In genomic region chr14:32202941-32203882, GRCh38 we compare ENCODE assay signal across 8 cellular contexts. TPM values are rescaled to one million over a fixed set of nuclear protein-coding genes. Genes with fewer than 3 reads are reported as not detected.
A peak's percentile ranks its signal among the peaks of the same experiment; 100 is the strongest.
DNase-seq lines count a peak whose midpoint lies in the region; ATAC-seq and TF ChIP-seq lines count a peak whose summit lies in the region.

Gene RNU6-8 (minus strand): TSS chr14:32203269.

- ATAC-seq in GM19397 (IDR thresholded peaks at IDR 0.05; ENCODE audit: unreplicated experiment) = peak; percentile 72
- ATAC-seq in HG03558 (IDR thresholded peaks at IDR 0.05; ENCODE audit: extremely low read depth, unreplicated experiment) = peak; percentile 44
- peak; percentile 87 for ATAC-seq in activated CD8-positive, alpha-beta T cell treated with anti-CD3 and anti-CD28 coated beads, Interleukin-2, amount 10 ng/mL, durations not matched to agents 7 days and 5 days

- H3K27me3 Mint-ChIP-seq in CD14-positive monocyte (ENCODE audit: low read depth in 3 of 3) = peaks cover 32 to 48% (median 39%) of the 10 kb centered on the region in 3 donors
- no peaks in the 10 kb centered on the region for H3K27me3 Mint-ChIP-seq in activated CD8-positive, alpha-beta T cell treated with anti-CD3 and anti-CD28 coated beads, Interleukin-2, amount 10 ng/mL, durations not matched to agents 7 days and 5 days (ENCODE audit: low read depth)

- H3K9me3 Mint-ChIP-seq in CD14-positive monocyte = peaks cover 0 to 4% (median 0%) of the 10 kb centered on the region in 7 donors
- H3K9me3 Mint-ChIP-seq in activated CD8-positive, alpha-beta T cell treated with anti-CD3 and anti-CD28 coated beads, Interleukin-2, amount 10 ng/mL, durations not matched to agents 7 days and 5 days (ENCODE audit: insufficient read depth) = no peaks in the 10 kb centered on the region

- H3K4me1 ChIP-seq in ectodermal cell (ENCODE audit: control insufficient read depth, insufficient read depth, low read length) = no peaks in the 10 kb centered on the region

- H3K27ac ChIP-seq in ectodermal cell (ENCODE audit: insufficient read depth, low read depth, low read length, poor library complexity, severe bottlenecking) = peak within 1 kb of the TSS; percentile 96

- H3K36me3 Mint-ChIP-seq in CD14-positive monocyte = peaks cover 0 to 2% of the 10 kb centered on the region in 2 donors
- H3K36me3 Mint-ChIP-seq in activated CD8-positive, alpha-beta T cell treated with anti-CD3 and anti-CD28 coated beads, Interleukin-2, amount 10 ng/mL, durations not matched to agents 7 days and 5 days (ENCODE audit: low read depth) = peaks cover 5% of the 10 kb centered on the region

- no peak for DNase-seq in CD14-positive monocyte (ENCODE audit: low spot score)
- DNase-seq in NCI-H748 (lab: John Stamatoyannopoulos, UW; ENCODE audit: unreplicated experiment) = peak; percentile 97
- DNase-seq in activated CD8-positive, alpha-beta T cell treated with anti-CD3 and anti-CD28 coated beads, Interleukin-2, amount 10 ng/mL, durations not matched to agents 7 days and 5 days = peak; percentile 90
- DNase-seq in lung microvascular endothelial cell (ENCODE audit: low read depth in 2 of 2) = peak; percentile 85 to 91
- peak; percentile 78 to 87 (median 81) for DNase-seq in stimulated activated CD4-positive, alpha-beta T cell treated with anti-CD3 and anti-CD28 coated beads, TNF-alpha, amount 100 ng/mL, for 4 hours (ENCODE audit: low read depth in 3 of 3)

- H3K4me3 ChIP-seq in ectodermal cell (ENCODE audit: insufficient read depth, low read depth, low read length) = peak within 1 kb of the TSS; percentile 88

- WGBS in ectodermal cell, 2 experiments = 1% methylated on average over 59 to 60 of the region's 60 CpGs

- CTCF ChIA-PET in activated CD8-positive, alpha-beta T cell treated with anti-CD3 and anti-CD28 coated beads, Interleukin-2, amount 10 ng/mL, durations not matched to agents 7 days and 5 days (lab: Charles Lee) = interaction anchor here (0.8 to 1.9 kb wide), 2 partner anchors 51 to 129 kb away, joined by 5 to 6 read pairs; no protein-coding TSS in a partner anchor

- peaks cover 54% of the 10 kb centered on the region for H3K4me1 Mint-ChIP-seq in CD14-positive monocyte
- H3K4me1 Mint-ChIP-seq in activated CD8-positive, alpha-beta T cell treated with anti-CD3 and anti-CD28 coated beads, Interleukin-2, amount 10 ng/mL, durations not matched to agents 7 days and 5 days (ENCODE audit: low read depth) = peaks cover 51% of the 10 kb centered on the region

- H3K36me3 ChIP-seq in ectodermal cell (ENCODE audit: control insufficient read depth, insufficient read depth, low read length) = no peaks in the 10 kb centered on the region

- intact Hi-C loops in CD14-positive monocyte (cut with micrococcal nuclease) = no loop called here

- peaks cover 18% of the 10 kb centered on the region for H3K27me3 ChIP-seq in ectodermal cell (ENCODE audit: control insufficient read depth, insufficient read depth, low read length, poor library complexity, severe bottlenecking)

- H3K9me3 ChIP-seq in ectodermal cell (ENCODE audit: control insufficient read depth, low read length) = no peaks in the 10 kb centered on the region

- POLR2A ChIA-PET in activated CD8-positive, alpha-beta T cell treated with anti-CD3 and anti-CD28 coated beads, Interleukin-2, amount 10 ng/mL, durations not matched to agents 7 days and 5 days (lab: Charles Lee) = interaction anchor here (1.5 kb wide), 1 partner anchor 125 kb away, joined by 7 read pairs; no protein-coding TSS in a partner anchor

- H3K4me3 Mint-ChIP-seq in CD14-positive monocyte = peak within 1 kb of the TSS; percentile 87 to 96
- H3K4me3 Mint-ChIP-seq in activated CD8-positive, alpha-beta T cell treated with anti-CD3 and anti-CD28 coated beads, Interleukin-2, amount 10 ng/mL, durations not matched to agents 7 days and 5 days = peak within 1 kb of the TSS; percentile 82

- peak within 1 kb of the TSS in 5 of 7 donors; percentile 4 to 90 (median 56) for H3K27ac Mint-ChIP-seq in CD14-positive monocyte
- H3K27ac Mint-ChIP-seq in activated CD8-positive, alpha-beta T cell treated with anti-CD3 and anti-CD28 coated beads, Interleukin-2, amount 10 ng/mL, durations not matched to agents 7 days and 5 days = peak within 1 kb of the TSS; percentile 99

- TF ChIP-seq CTCF in CD14-positive monocyte (IDR thresholded peaks at IDR 0.05) = no peak

RNA-seq across cellular contexts. Expression of gene RNU6-8, which starts in this region (rescaled TPM):
- polyA plus RNA-seq in CD14-positive monocyte = not detected
- not detected for total RNA-seq in activated CD8-positive, alpha-beta T cell treated with anti-CD3 and anti-CD28 coated beads, Interleukin-2, amount 10 ng/mL, durations not matched to agents 7 days and 5 days
- polyA plus RNA-seq in ectodermal cell (2013, experiment 1 of 4) = not detected
- polyA plus RNA-seq in ectodermal cell (2013, experiment 2 of 4) = not detected
- not detected for polyA plus RNA-seq in ectodermal cell (2013, experiment 3 of 4)
- under 0.01 TPM for polyA plus RNA-seq in ectodermal cell (2013, experiment 4 of 4)
- not detected in 2 replicates for total RNA-seq in lung microvascular endothelial cell

Comparison
In these comparisons a context has a peak if more than half of its experiments do, and no peak if none do; other contexts are left out.
1. Peak in DNase-seq and ATAC-seq in activated CD8-positive, alpha-beta T cell treated with anti-CD3 and anti-CD28 coated beads, Interleukin-2, amount 10 ng/mL, durations not matched to agents 7 days and 5 days; RNA of the gene not detected or under 1 TPM.
2. Peak in DNase-seq in lung microvascular endothelial cell; RNA of the gene not detected or under 1 TPM.